ENCODE assay signal across 7 cellular contexts in genomic region chr1:120723715-120724402, GRCh38. TPM values are rescaled to one million over a fixed set of nuclear protein-coding genes. Genes with fewer than 3 reads are reported as not detected.
DNase-seq lines count a peak whose midpoint lies in the region; ATAC-seq and TF ChIP-seq lines count a peak whose summit lies in the region.
"Not testable (repeated sequence)": the region's sequence is repeated elsewhere in the genome, so short reads cannot be mapped to it uniquely, and the experiment has no call there.

NBPF26 (plus strand) TSS chr1:120723945.

- H3K4me3 Mint-ChIP-seq in activated naive CD8-positive, alpha-beta T cell treated with anti-CD3 and anti-CD28 coated beads, Interleukin-2, amount 50 U/mL, for 24 hours: peak within 1 kb of the TSS; percentile 60

- in situ Hi-C loops in GM18951 (cut with MboI; ENCODE audit: low sequenced_read_pairs, unreplicated experiment): not testable (repeated sequence)

- not testable (repeated sequence) for H3K4me1 ChIP-seq in foreskin keratinocyte

- TF ChIP-seq POLR2A in GM18951 (IDR thresholded peaks at IDR 0.05; ENCODE audit: extremely low read depth, insufficient read depth, insufficient read length): peak; percentile 42

- peak; percentile 96 for ATAC-seq in activated naive CD8-positive, alpha-beta T cell treated with anti-CD3 and anti-CD28 coated beads, Interleukin-2, amount 50 U/mL, for 24 hours
- peak; percentile 69 for ATAC-seq in foreskin keratinocyte

- not testable (repeated sequence) for H3K27ac ChIP-seq in foreskin keratinocyte

- not testable (repeated sequence) for H3K27me3 Mint-ChIP-seq in activated naive CD8-positive, alpha-beta T cell treated with anti-CD3 and anti-CD28 coated beads, Interleukin-2, amount 50 U/mL, for 24 hours

- not testable (repeated sequence) for H3K9me3 Mint-ChIP-seq in activated naive CD8-positive, alpha-beta T cell treated with anti-CD3 and anti-CD28 coated beads, Interleukin-2, amount 50 U/mL, for 24 hours

- H3K27ac Mint-ChIP-seq in activated naive CD8-positive, alpha-beta T cell treated with anti-CD3 and anti-CD28 coated beads, Interleukin-2, amount 50 U/mL, for 24 hours: peak within 1 kb of the TSS; percentile 60

- not testable (repeated sequence) for TF ChIP-seq CTCF in foreskin keratinocyte (conservative IDR thresholded peaks at IDR 0.05)

- not testable (repeated sequence) for H3K36me3 Mint-ChIP-seq in activated naive CD8-positive, alpha-beta T cell treated with anti-CD3 and anti-CD28 coated beads, Interleukin-2, amount 50 U/mL, for 24 hours (ENCODE audit: low read depth)

- not testable (repeated sequence) for H3K4me1 Mint-ChIP-seq in activated naive CD8-positive, alpha-beta T cell treated with anti-CD3 and anti-CD28 coated beads, Interleukin-2, amount 50 U/mL, for 24 hours

- DNase-seq in NCI-H226 (peak; percentile 58), foreskin keratinocyte (peak; percentile 33 to 36), myocyte (ENCODE audit: low read depth) (peak; percentile 41)
- peak; percentile 76 for DNase-seq in activated CD4-positive, CD25-positive, alpha-beta regulatory T cell treated with anti-CD3 and anti-CD28 coated beads, Interleukin-2, amount 50 U/mL, for 72 hours
- peak; percentile 75 for DNase-seq in activated naive CD8-positive, alpha-beta T cell treated with anti-CD3 and anti-CD28 coated beads, Interleukin-2, amount 50 U/mL, for 24 hours
- DNase-seq in stimulated activated CD4-positive, alpha-beta T cell treated with anti-CD3 and anti-CD28 coated beads, Interleukin-2, amount 100 ng/mL, for 48 hours: peak; percentile 37 to 63

- H3K27me3 ChIP-seq in foreskin keratinocyte: not testable (repeated sequence)

RNA-seq across cellular contexts. Expression of gene NBPF26, which starts in this region (rescaled TPM):
- 11.2 and 17.6 TPM in 2 replicates for total RNA-seq in foreskin keratinocyte
- 2.3 and 3.6 TPM in 2 replicates for polyA plus RNA-seq in foreskin keratinocyte
- 46.8 and 51.4 TPM in 2 replicates for total RNA-seq in myocyte
- 29.4 TPM for polyA plus RNA-seq in myocyte (2012)
